In genomic region chr15:52050416-52050815, GRCh38 we compare ENCODE assay signal across 2 cellular contexts.
A peak's percentile ranks its signal among the peaks of the same experiment; 100 is the strongest.
TF ChIP-seq lines count a peak whose summit lies in the region.

No MANE protein-coding gene starts in this region.

TF ChIP-seq in IMR-90, 13 proteins besides CTCF, POLR2A, EP300 and RAD21:
- TF ChIP-seq SMC3 (IDR thresholded peaks at IDR 0.05; ENCODE audit: low read depth, low read length), result no peak
- TF ChIP-seq FOS (IDR thresholded peaks at IDR 0.05; ENCODE audit: low read depth, low read length), result peak; percentile 45; the same call in 1 of the 2 replicates

TF ChIP-seq in K562, 482 proteins besides CTCF, POLR2A, EP300 and RAD21:
- TF ChIP-seq FOXA1 (IDR thresholded peaks at IDR 0.05; ENCODE audit: borderline replicate concordance), result no peak
- TF ChIP-seq NR1H2 (CRISPR knock-in tag; IDR thresholded peaks at IDR 0.05), result no peak
- TF ChIP-seq ZFP30 (CRISPR knock-in tag; IDR thresholded peaks at IDR 0.05; ENCODE audit: borderline replicate concordance), result no peak
- no peak for TF ChIP-seq XRCC3 (IDR thresholded peaks at IDR 0.05)
- TF ChIP-seq ZKSCAN8 (CRISPR knock-in tag; IDR thresholded peaks at IDR 0.05), result no peak
